Comparison of ENCODE assay signal across 1 cellular context in the genomic region with DNA sequence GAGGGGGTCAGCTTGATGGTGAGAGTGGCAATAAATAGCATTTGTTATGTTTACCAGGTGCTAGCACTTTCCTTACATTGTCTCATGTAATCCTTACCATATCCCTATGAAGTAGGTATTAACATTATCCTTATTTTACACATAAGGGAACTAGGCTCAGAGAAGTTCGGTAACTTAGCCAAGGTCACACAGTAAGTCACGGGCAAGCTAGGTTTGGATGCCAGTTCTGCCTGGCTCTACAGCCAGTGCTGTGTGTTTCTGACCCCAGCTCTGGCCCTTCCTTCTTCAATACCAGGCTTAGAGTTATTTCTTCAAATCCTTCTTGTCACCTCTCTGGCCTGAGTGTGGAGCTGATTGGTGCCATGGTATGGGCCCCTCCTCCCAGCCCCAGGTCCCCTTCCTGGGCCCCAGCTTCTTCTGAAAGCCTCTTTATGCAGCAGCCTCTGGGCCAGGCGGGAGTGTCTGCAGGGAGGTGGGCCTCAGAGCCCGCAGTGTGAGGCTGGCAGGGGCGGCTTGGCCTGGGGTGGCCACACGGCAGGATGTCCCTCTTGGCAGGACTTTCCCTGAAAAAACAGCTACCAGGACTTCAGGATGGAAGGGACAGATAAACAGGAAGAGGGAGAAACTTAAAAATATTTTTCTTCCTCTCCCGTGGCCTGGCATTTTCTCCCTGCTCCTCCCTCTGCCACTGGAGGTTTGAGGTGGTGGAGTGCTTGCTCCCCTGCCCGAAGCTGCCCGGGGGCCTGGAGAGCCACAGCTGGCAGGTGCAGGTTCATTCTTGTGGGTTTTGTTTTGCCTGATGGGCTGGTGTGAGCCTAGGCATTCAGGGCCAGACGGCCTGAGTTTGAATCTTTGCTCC.
TF ChIP-seq lines count a peak whose summit lies in the region.

No MANE protein-coding gene starts in this region.

TF ChIP-seq in GM12878, 131 proteins besides CTCF, POLR2A, EP300 and RAD21:
- no peak for TF ChIP-seq ZBED1 (IDR thresholded peaks at IDR 0.05; ENCODE audit: borderline replicate concordance)
- TF ChIP-seq IKZF1 (conservative IDR thresholded peaks at IDR 0.05) = no peak
- TF ChIP-seq RBBP5 (conservative IDR thresholded peaks at IDR 0.05) = no peak
- TF ChIP-seq PAX5 (IDR thresholded peaks at IDR 0.05; ENCODE audit: borderline replicate concordance, low read depth, low read length) = no peak
- TF ChIP-seq MEF2B (IDR thresholded peaks at IDR 0.05; ENCODE audit: partially characterized antibody, poor library complexity, severe bottlenecking) = no peak
- TF ChIP-seq, protein P1, sequence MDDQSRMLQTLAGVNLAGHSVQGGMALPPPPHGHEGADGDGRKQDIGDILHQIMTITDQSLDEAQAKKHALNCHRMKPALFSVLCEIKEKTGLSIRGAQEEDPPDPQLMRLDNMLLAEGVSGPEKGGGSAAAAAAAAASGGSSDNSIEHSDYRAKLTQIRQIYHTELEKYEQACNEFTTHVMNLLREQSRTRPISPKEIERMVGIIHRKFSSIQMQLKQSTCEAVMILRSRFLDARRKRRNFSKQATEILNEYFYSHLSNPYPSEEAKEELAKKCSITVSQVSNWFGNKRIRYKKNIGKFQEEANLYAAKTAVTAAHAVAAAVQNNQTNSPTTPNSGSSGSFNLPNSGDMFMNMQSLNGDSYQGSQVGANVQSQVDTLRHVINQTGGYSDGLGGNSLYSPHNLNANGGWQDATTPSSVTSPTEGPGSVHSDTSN (IDR thresholded peaks at IDR 0.05; ENCODE audit: insufficient replicate concordance, low read depth, low read length) = no peak
- no peak for TF ChIP-seq CBFB (IDR thresholded peaks at IDR 0.05; ENCODE audit: low read depth)
- TF ChIP-seq IRF4 (IDR thresholded peaks at IDR 0.05; ENCODE audit: low read depth, low read length) = no peak
- TF ChIP-seq TBL1XR1 (IDR thresholded peaks at IDR 0.05; ENCODE audit: low read depth, low read length) = no peak
- TF ChIP-seq BACH1 (IDR thresholded peaks at IDR 0.05; ENCODE audit: borderline replicate concordance) = no peak
- TF ChIP-seq ZNF207 (IDR thresholded peaks at IDR 0.05; ENCODE audit: borderline replicate concordance) = no peak
- no peak for TF ChIP-seq HCFC1 (IDR thresholded peaks at IDR 0.05; ENCODE audit: low read length)
- no peak for TF ChIP-seq CHD2 (IDR thresholded peaks at IDR 0.05; ENCODE audit: borderline replicate concordance, low read depth, low read length)
- no peak for TF ChIP-seq WRNIP1 (IDR thresholded peaks at IDR 0.05; ENCODE audit: borderline replicate concordance, low read depth, low read length)
- TF ChIP-seq, protein P2, sequence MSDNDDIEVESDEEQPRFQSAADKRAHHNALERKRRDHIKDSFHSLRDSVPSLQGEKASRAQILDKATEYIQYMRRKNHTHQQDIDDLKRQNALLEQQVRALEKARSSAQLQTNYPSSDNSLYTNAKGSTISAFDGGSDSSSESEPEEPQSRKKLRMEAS (IDR thresholded peaks at IDR 0.05; ENCODE audit: low read depth, low read length) = no peak
- TF ChIP-seq PML (IDR thresholded peaks at IDR 0.05; ENCODE audit: low read length) = no peak
- no peak for TF ChIP-seq ZNF622 (IDR thresholded peaks at IDR 0.05)
